8 cellular contexts compared by ENCODE assay signal in genomic region chr12:121805800-121806555, GRCh38. TPM values are rescaled to one million over a fixed set of nuclear protein-coding genes. Genes with fewer than 3 reads are reported as not detected.
DNase-seq lines count a peak whose midpoint lies in the region; ATAC-seq and TF ChIP-seq lines count a peak whose summit lies in the region.

No MANE protein-coding gene starts in this region.

- BruUV-seq in OCI-LY7 (replicated peaks; lab: Mats Ljungman, UMichigan) = no TSS peak

- H3K27me3 Mint-ChIP-seq in endodermal cell (ENCODE audit: insufficient read depth) (no peaks in the 10 kb centered on the region), osteocyte (ENCODE audit: unreplicated experiment) (no peaks in the 10 kb centered on the region)

- no peaks in the 10 kb centered on the region for H3K9me2 ChIP-seq in OCI-LY7 (ENCODE audit: insufficient read depth, low read length)

- TF ChIP-seq CTCF in GM12865 (IDR thresholded peaks at IDR 0.05; ENCODE audit: insufficient read depth, low read depth, low read length, missing control alignments) (no peak), OCI-LY7 (conservative IDR thresholded peaks at IDR 0.05; ENCODE audit: low read length) (no peak), endodermal cell (conservative IDR thresholded peaks at IDR 0.05) (no peak), osteocyte (IDR thresholded peaks at IDR 0.05) (no peak)

- H3K4me3 Mint-ChIP-seq in endodermal cell (peak overlapping the region; percentile 91), osteocyte (ENCODE audit: unreplicated experiment) (peak overlapping the region; percentile 80)

- H3K27ac ChIP-seq in OCI-LY7 (ENCODE audit: low read depth, low read length, poor library complexity, severe bottlenecking) (peak overlapping the region; percentile 45), endodermal cell (ENCODE audit: low read depth, low read length) (no peak overlapping the region)

- H3K27ac Mint-ChIP-seq in endodermal cell = peak overlapping the region; percentile 68
- H3K27ac Mint-ChIP-seq in osteocyte (ENCODE audit: unreplicated experiment) = peak overlapping the region; percentile 83

- no peak for ATAC-seq in HG03521 (IDR thresholded peaks at IDR 0.05; ENCODE audit: unreplicated experiment)

- peak overlapping the region; percentile 60 for H3K4me3 ChIP-seq in GM12865 (ENCODE audit: low read depth, low read length)
- H3K4me3 ChIP-seq in OCI-LY7 (ENCODE audit: low read depth, low read length, poor library complexity, severe bottlenecking) = peak overlapping the region; percentile 75
- peak overlapping the region; percentile 87 for H3K4me3 ChIP-seq in endodermal cell (ENCODE audit: low read length)

- H4K20me1 ChIP-seq in OCI-LY7 (ENCODE audit: insufficient read depth, low read length) = peaks cover 6% of the 10 kb centered on the region; the same call in 1 of the 2 replicates

- peak overlapping the region; percentile 94 for H3K4me2 ChIP-seq in OCI-LY7 (ENCODE audit: low read length)

- H3K4me1 ChIP-seq in OCI-LY7 (ENCODE audit: insufficient read depth, low read length, poor library complexity, severe bottlenecking) (peaks cover 54% of the 10 kb centered on the region), endodermal cell (ENCODE audit: control insufficient read depth, insufficient read depth, low read length) (no peaks in the 10 kb centered on the region)

- DNase-seq in GM12865 (ENCODE audit: low read depth) (no peak), OCI-LY7 (ENCODE audit: low spot score) (no peak), endodermal cell (no peak), osteocyte (ENCODE audit: extremely low spot score, unreplicated experiment) (no peak), UCSD-AML1 (lab: John Stamatoyannopoulos, UW; ENCODE audit: unreplicated experiment) (no peak), GOT3 (lab: John Stamatoyannopoulos, UW) (no peak), HPDE6-E6E7 (ENCODE audit: extremely low spot score) (no peak)

- H3K36me3 ChIP-seq in OCI-LY7 (ENCODE audit: insufficient read depth, low read length) = peaks cover 34% of the 10 kb centered on the region
- H3K36me3 ChIP-seq in endodermal cell (ENCODE audit: control insufficient read depth, insufficient read depth, low read length) = peaks cover 26% of the 10 kb centered on the region

- peaks cover 32% of the 10 kb centered on the region; the same call in 1 of the 2 replicates for H3K79me2 ChIP-seq in OCI-LY7 (ENCODE audit: insufficient read depth, low read depth, low read length)

- peak overlapping the region; percentile 39 for H3K9ac ChIP-seq in endodermal cell (ENCODE audit: extremely low read depth, low read length, poor library complexity, severe bottlenecking)

- CTCF ChIA-PET in OCI-LY7 (lab: Charles Lee; ENCODE audit: unreplicated experiment) = interaction anchor here (1.0 kb wide), 1 partner anchor 12 kb away, joined by 3 read pairs; no protein-coding TSS in a partner anchor

- H3K9me3 Mint-ChIP-seq in endodermal cell (no peaks in the 10 kb centered on the region), osteocyte (ENCODE audit: unreplicated experiment) (no peaks in the 10 kb centered on the region)

- H3K9me3 ChIP-seq in OCI-LY7 (ENCODE audit: low read length) (no peaks in the 10 kb centered on the region), endodermal cell (ENCODE audit: control insufficient read depth, low read length) (no peaks in the 10 kb centered on the region)

- POLR2A ChIA-PET in OCI-LY7 (lab: Charles Lee) = interaction anchor here (0.6 to 1.0 kb wide), 3 partner anchors 18 to 1515 kb away, joined by 3 read pairs; no protein-coding TSS in a partner anchor

- no peak overlapping the region for H2AFZ ChIP-seq in OCI-LY7 (ENCODE audit: low read length)

- H3K36me3 Mint-ChIP-seq in endodermal cell (ENCODE audit: low read depth) (peaks cover 33% of the 10 kb centered on the region), osteocyte (ENCODE audit: unreplicated experiment) (peaks cover 22% of the 10 kb centered on the region)

- no peaks in the 10 kb centered on the region for H3K27me3 ChIP-seq in endodermal cell (ENCODE audit: control insufficient read depth, insufficient read depth, low read length, poor library complexity, severe bottlenecking)

- H3K4me1 Mint-ChIP-seq in endodermal cell (peaks cover 15% of the 10 kb centered on the region), osteocyte (ENCODE audit: unreplicated experiment) (peaks cover 27% of the 10 kb centered on the region)

- WGBS in endodermal cell (ENCODE audit: insufficient coverage in 1 of 2, insufficient read length in 1 of 2), 2 experiments = 18 to 31% methylated on average over 11 to 23 of the region's 23 CpGs

- intact Hi-C loops in OCI-LY7 (cut with micrococcal nuclease; ENCODE audit: unreplicated experiment) = no loop called here

RNA-seq across cellular contexts. Expression of gene SETD1B, which starts 2.2 kb away (rescaled TPM):
- total RNA-seq in OCI-LY7 (2014; rRNA removed; shearing (Covaris generic)) = 3.3 and 4.7 TPM in 2 replicates
- total RNA-seq in OCI-LY7 (2022) = 22.5 and 24.3 TPM in 2 replicates
- 10 to 100 TPM; 30.7 to 32.6 TPM for total RNA-seq in endodermal cell
- 10.6 TPM for polyA plus RNA-seq in endodermal cell (2013, experiment 1 of 2)
- polyA plus RNA-seq in endodermal cell (2013, experiment 2 of 2) = 10.3 TPM
- total RNA-seq in osteocyte = 21.0 and 21.8 TPM in 2 replicates

RNA-seq across cellular contexts. Expression of gene RHOF, which starts 12.5 kb away (rescaled TPM):
- 23.5 and 29.2 TPM in 2 replicates for total RNA-seq in OCI-LY7 (2014; rRNA removed; shearing (Covaris generic))
- total RNA-seq in OCI-LY7 (2022) (45.7 and 53.7 TPM in 2 replicates), endodermal cell (10 to 100 TPM; 31.0 to 35.6 TPM), osteocyte (11.3 and 11.9 TPM in 2 replicates)
- polyA plus RNA-seq in endodermal cell (2013, experiment 1 of 2) = 24.1 TPM
- 19.1 TPM for polyA plus RNA-seq in endodermal cell (2013, experiment 2 of 2)

RNA-seq across cellular contexts. Expression of gene HPD, which starts 52.7 kb away (rescaled TPM):
- total RNA-seq in OCI-LY7 (2014; rRNA removed; shearing (Covaris generic)) = not detected in 2 replicates
- total RNA-seq in OCI-LY7 (2022) (not detected in 2 replicates), endodermal cell (under 1 TPM; 0.55 to 0.71 TPM), osteocyte (not detected in 2 replicates)
- polyA plus RNA-seq in endodermal cell (2013, experiment 1 of 2) = 0.32 TPM
- 0.21 TPM for polyA plus RNA-seq in endodermal cell (2013, experiment 2 of 2)
